ENCODE assay signal across 6 cellular contexts in genomic region chr19:14551134-14552007, GRCh38. TPM values are rescaled to one million over a fixed set of nuclear protein-coding genes. Genes with fewer than 3 reads are reported as not detected.
A peak's percentile ranks its signal among the peaks of the same experiment; 100 is the strongest.
DNase-seq lines count a peak whose midpoint lies in the region; ATAC-seq and TF ChIP-seq lines count a peak whose summit lies in the region.
"Not testable (repeated sequence)": the region's sequence is repeated elsewhere in the genome, so short reads cannot be mapped to it uniquely, and the experiment has no call there.

No MANE protein-coding gene starts in this region.

- H3K4me3 ChIP-seq in Loucy (ENCODE audit: low read length, poor library complexity, severe bottlenecking); left lung: not testable (repeated sequence)

- not testable (repeated sequence) for H3K9me2 ChIP-seq in Loucy (replicated peaks; ENCODE audit: low read depth, low read length)

- H3K9me3 ChIP-seq in Loucy (ENCODE audit: insufficient read depth, low read depth, low read length); left lung: not testable (repeated sequence)

- not testable (repeated sequence) for H3K9me3 Mint-ChIP-seq in MCF 10A (ENCODE audit: unreplicated experiment)

- DNase-seq in CMK (ENCODE audit: low read depth): peak; percentile 78
- peak in 3 of 4 experiments; percentile 41 to 68 (median 61) for DNase-seq in activated CD4-positive, CD25-positive, alpha-beta regulatory T cell (lab: John Stamatoyannopoulos, UW)
- DNase-seq in MCF 10A (ENCODE audit: unreplicated experiment): peak; percentile 65
- DNase-seq in left lung: peak in 1 of 2 donors; percentile 80
- peak in 2 of 3 donors; percentile 63 to 67 for DNase-seq in stimulated activated CD4-positive, alpha-beta T cell treated with anti-CD3 and anti-CD28 coated beads, TNF-alpha, amount 100 ng/mL, for 48 hours (ENCODE audit: low read depth in 3 of 3)

- H3K4me3 Mint-ChIP-seq in MCF 10A (ENCODE audit: unreplicated experiment): not testable (repeated sequence)

- ATAC-seq in left lung: peak; percentile 37

- H3K36me3 Mint-ChIP-seq in MCF 10A (ENCODE audit: insufficient read depth, unreplicated experiment): peaks cover 27% of the 10 kb centered on the region

- not testable (repeated sequence) for H3K27me3 Mint-ChIP-seq in MCF 10A (ENCODE audit: insufficient read depth, unreplicated experiment)

- H3K27me3 ChIP-seq in Loucy (ENCODE audit: insufficient read depth, low read length, poor library complexity, severe bottlenecking); left lung: not testable (repeated sequence)

- not testable (repeated sequence) for H4K20me1 ChIP-seq in Loucy (ENCODE audit: insufficient read depth, low read length, poor library complexity, severe bottlenecking)

- H3K9ac ChIP-seq in Loucy (ENCODE audit: low read depth, low read length, poor library complexity, severe bottlenecking): peak overlapping the region; percentile 6

- peak overlapping the region; percentile 80 for H3K27ac Mint-ChIP-seq in MCF 10A (ENCODE audit: low read depth, unreplicated experiment)

- not testable (repeated sequence) for H3K4me1 ChIP-seq in Loucy (ENCODE audit: insufficient read depth, low read length, poor library complexity, severe bottlenecking)
- peaks cover 0 to 22% of the 10 kb centered on the region in 2 donors for H3K4me1 ChIP-seq in left lung

- peaks cover 13% of the 10 kb centered on the region; the same call in 1 of the 2 replicates for H3K36me3 ChIP-seq in Loucy (ENCODE audit: insufficient read depth, low read length)
- H3K36me3 ChIP-seq in left lung: peaks cover 0 to 18% of the 10 kb centered on the region in 2 donors

- intact Hi-C loops in MCF 10A (cut with micrococcal nuclease): loop anchor here (2.0 kb wide), 1 partner anchor 35 kb away; no protein-coding TSS in a partner anchor
- intact Hi-C loops in left lung (cut with DNase I): not testable (repeated sequence)

- TF ChIP-seq CTCF in Loucy (conservative IDR thresholded peaks at IDR 0.05; ENCODE audit: low read length) (peak; percentile 65), MCF 10A (IDR thresholded peaks at IDR 0.05; ENCODE audit: unreplicated experiment) (peak; percentile 17)
- not testable (repeated sequence) for TF ChIP-seq CTCF in left lung (IDR thresholded peaks at IDR 0.05)

- not testable (repeated sequence) for H2AFZ ChIP-seq in Loucy (ENCODE audit: low read length)

- peaks cover 34% of the 10 kb centered on the region; the same call in 1 of the 2 replicates for H3K79me2 ChIP-seq in Loucy (ENCODE audit: insufficient read depth, low read length)

- H3K4me2 ChIP-seq in Loucy (ENCODE audit: low read depth, low read length, poor library complexity, severe bottlenecking): peak overlapping the region; percentile 41

- H3F3A ChIP-seq in Loucy (ENCODE audit: low read depth): not testable (repeated sequence)

- H3K27ac ChIP-seq in left lung: peak overlapping the region in 1 of 2 donors; percentile 72

- POLR2A ChIA-PET in MCF 10A (lab: Yijun Ruan, JAX): interaction anchor here (0.6 to 2.5 kb wide), 10 partner anchors 11 to 246 kb away, joined by 3 to 24 read pairs (median 4); partner anchors contain the start of genes DNAJB1, GIPC1 and TECR

- H3K4me1 Mint-ChIP-seq in MCF 10A (ENCODE audit: insufficient read depth, unreplicated experiment): peaks cover 37% of the 10 kb centered on the region

- CTCF ChIA-PET in MCF 10A (lab: Yijun Ruan, JAX): interaction anchor here (0.7 to 2.2 kb wide), 8 partner anchors 11 to 235 kb away, joined by 3 to 12 read pairs (median 3); no protein-coding TSS in a partner anchor

- BruUV-seq in MCF 10A (replicated peaks; lab: Mats Ljungman, UMichigan): not testable (repeated sequence)

RNA-seq across cellular contexts. Expression of gene NDUFB7, which starts 20.5 kb away (rescaled TPM):
- total RNA-seq in MCF 10A (2022) (153 and 165 TPM in 2 replicates), left lung (100 to 1,000 TPM; 112 to 125 TPM)

RNA-seq across cellular contexts. Expression of gene TECR, which starts 22.0 kb away (rescaled TPM):
- 74.1 and 106 TPM in 2 replicates for total RNA-seq in MCF 10A (2022)
- total RNA-seq in left lung: 100 to 1,000 TPM; 119 to 122 TPM

RNA-seq across cellular contexts. Expression of gene CLEC17A, which starts 31.5 kb away (rescaled TPM):
- total RNA-seq in MCF 10A (2022) (not detected in 2 replicates), left lung (under 1 TPM in 1 of 2 donors, not detected in 1; 0.16 TPM)

RNA-seq across cellular contexts. Expression of gene DNAJB1, which starts 33.2 kb away (rescaled TPM):
- total RNA-seq in MCF 10A (2022): 71.6 and 97.4 TPM in 2 replicates
- total RNA-seq in left lung: 100 to 1,000 TPM; 107 to 110 TPM

RNA-seq across cellular contexts. Expression of gene GIPC1, which starts 55.4 kb away (rescaled TPM):
- total RNA-seq in MCF 10A (2022) (107 and 108 TPM in 2 replicates), left lung (100 to 1,000 TPM; 120 to 154 TPM)
